ENCODE assay signal across 18 cellular contexts in genomic region chr17:22158364-22158763, GRCh38.
DNase-seq lines count a peak whose midpoint lies in the region; ATAC-seq, FAIRE-seq and TF ChIP-seq lines count a peak whose summit lies in the region.
"Had no signal": no experiment of that assay in that cellular context is flagged by ENCODE, and none has a peak within 500 bp of the region (broad histone marks: within the 10 kb centered on the region; RNA-seq: fewer than 3 reads in every experiment).

No MANE protein-coding gene starts in this region.

- H3K27me3 ChIP-seq in gastroesophageal sphincter (no peaks in the 10 kb centered on the region), upper lobe of right lung (no peaks in the 10 kb centered on the region), left lung (no peaks in the 10 kb centered on the region), MG63 (no peaks in the 10 kb centered on the region)

- H4K20me1 ChIP-seq in OCI-LY7 (ENCODE audit: insufficient read depth, low read length): no peaks in the 10 kb centered on the region

- DNase-seq in GM12891 (ENCODE audit: insufficient read length, low spot score) (no peak), OCI-LY7 (ENCODE audit: low spot score) (peak; percentile 16), upper lobe of right lung (no peak), left lung (no peak), MG63 (no peak)
- DNase-seq: AML-193; Caco-2; CD4-positive, alpha-beta T cell; GF-D8; GM23248; HCEC 1CT had no signal

- H3K4me2 ChIP-seq in OCI-LY7 (ENCODE audit: low read length): 0 out of 2 replicates have a peak overlapping the region, but pooled peaks have one; percentile 3
- H3K4me2 ChIP-seq: A549 had no signal

- no peak overlapping the region for H3K4me3 ChIP-seq in OCI-LY7 (ENCODE audit: low read depth, low read length, poor library complexity, severe bottlenecking)
- H3K4me3 ChIP-seq in gastroesophageal sphincter: no peak overlapping the region
- H3K4me3 ChIP-seq in upper lobe of right lung: no peak overlapping the region
- no peak overlapping the region for H3K4me3 ChIP-seq in left lung
- no peak overlapping the region for H3K4me3 ChIP-seq in MG63
- H3K4me3 ChIP-seq: A549, GM23248 had no signal

- TF ChIP-seq POLR2A in GM12891 (IDR thresholded peaks at IDR 0.05; ENCODE audit: low read depth, low read length): no peak
- no peak for TF ChIP-seq POLR2A in gastroesophageal sphincter (IDR thresholded peaks at IDR 0.05)

- H3K9me3 ChIP-seq in OCI-LY7 (ENCODE audit: low read length) (peaks cover 11% of the 10 kb centered on the region; the same call in 1 of the 2 replicates), gastroesophageal sphincter (no peaks in the 10 kb centered on the region), upper lobe of right lung (no peaks in the 10 kb centered on the region), left lung (no peaks in the 10 kb centered on the region), MG63 (no peaks in the 10 kb centered on the region)
- H3K9me3 ChIP-seq: A549, Caco-2 had no signal

- POLR2A ChIA-PET in OCI-LY7 (lab: Charles Lee): interaction anchor here (0.6 kb wide), 1 partner anchor 47 kb away, joined by 3 read pairs; no protein-coding TSS in a partner anchor

- H3K79me2 ChIP-seq in OCI-LY7 (ENCODE audit: insufficient read depth, low read depth, low read length): no peaks in the 10 kb centered on the region

- H3K4me1 ChIP-seq in OCI-LY7 (ENCODE audit: insufficient read depth, low read length, poor library complexity, severe bottlenecking) (no peaks in the 10 kb centered on the region), gastroesophageal sphincter (no peaks in the 10 kb centered on the region), upper lobe of right lung (no peaks in the 10 kb centered on the region), left lung (no peaks in the 10 kb centered on the region)
- H3K4me1 ChIP-seq: A549, Caco-2 had no signal

- TF ChIP-seq EP300 in gastroesophageal sphincter (IDR thresholded peaks at IDR 0.05): no peak

- WGBS in gastroesophageal sphincter (ENCODE audit: low coverage in 1 of 2), 2 donors: 44 to 48% methylated on average over 1 of the region's 1 CpG

- H2AFZ ChIP-seq in OCI-LY7 (ENCODE audit: low read length): peak overlapping the region; percentile 43; the same call in 1 of the 2 replicates
- H2AFZ ChIP-seq: GM23248 had no signal

- intact Hi-C loops in OCI-LY7 (cut with micrococcal nuclease; ENCODE audit: unreplicated experiment): no loop called here
- intact Hi-C loops in upper lobe of right lung (cut with DNase I): no loop called here
- intact Hi-C loops in left lung (cut with DNase I): no loop called here

- H3K9me2 ChIP-seq in OCI-LY7 (ENCODE audit: insufficient read depth, low read length): no peaks in the 10 kb centered on the region

- peak; percentile 45 for FAIRE-seq in GM12891 (lab: Jason Lieb, UNC)
- FAIRE-seq: D721Med, HepG2 had no signal

- TF ChIP-seq CTCF in OCI-LY7 (conservative IDR thresholded peaks at IDR 0.05; ENCODE audit: low read length): no peak
- TF ChIP-seq CTCF in gastroesophageal sphincter (IDR thresholded peaks at IDR 0.05): no peak
- TF ChIP-seq CTCF in upper lobe of right lung (IDR thresholded peaks at IDR 0.05): no peak
- no peak for TF ChIP-seq CTCF in left lung (IDR thresholded peaks at IDR 0.05)

- H3K27ac ChIP-seq in OCI-LY7 (ENCODE audit: low read depth, low read length, poor library complexity, severe bottlenecking): no peak overlapping the region
- H3K27ac ChIP-seq in gastroesophageal sphincter: no peak overlapping the region
- no peak overlapping the region for H3K27ac ChIP-seq in upper lobe of right lung
- H3K27ac ChIP-seq in left lung: no peak overlapping the region
- H3K27ac ChIP-seq: 22Rv1, A549, C4-2B, GM23248 had no signal

- H3K36me3 ChIP-seq in OCI-LY7 (ENCODE audit: insufficient read depth, low read length) (no peaks in the 10 kb centered on the region), gastroesophageal sphincter (no peaks in the 10 kb centered on the region), upper lobe of right lung (no peaks in the 10 kb centered on the region), left lung (no peaks in the 10 kb centered on the region), MG63 (no peaks in the 10 kb centered on the region)

- CTCF ChIA-PET in OCI-LY7 (lab: Charles Lee; ENCODE audit: unreplicated experiment): no interaction called here

- ATAC-seq in gastroesophageal sphincter (peak; percentile 15), upper lobe of right lung (peak; percentile 29), left lung (no peak), HG02798 (IDR thresholded peaks at IDR 0.05; ENCODE audit: poor library complexity, unreplicated experiment) (no peak)
- ATAC-seq: A549, HepG2 had no signal

- BruUV-seq in OCI-LY7 (replicated peaks; lab: Mats Ljungman, UMichigan): no TSS peak

TF ChIP-seq in GM12891, 5 proteins besides CTCF, POLR2A, EP300 and RAD21:
- no peak for TF ChIP-seq TAF1 (IDR thresholded peaks at IDR 0.05; ENCODE audit: low read depth, low read length)

Comparison
In these comparisons a context has a peak if more than half of its experiments do, and no peak if none do; other contexts are left out.
1. ATAC-seq: peak in gastroesophageal sphincter (single experiment) and upper lobe of right lung (single experiment); none in left lung (single experiment) and HG02798 (single experiment).